ENCODE assay signal across 9 cellular contexts in genomic region chr7:21429021-21429420, GRCh38. TPM values are rescaled to one million over a fixed set of nuclear protein-coding genes. Genes with fewer than 3 reads are reported as not detected.
DNase-seq lines count a peak whose midpoint lies in the region; ATAC-seq and TF ChIP-seq lines count a peak whose summit lies in the region.
"Had no signal": no experiment of that assay in that cellular context is flagged by ENCODE, and none has a peak within 500 bp of the region (broad histone marks: within the 10 kb centered on the region; RNA-seq: fewer than 3 reads in every experiment).

No MANE protein-coding gene starts in this region.

- H2AFZ ChIP-seq in ACC112 (ENCODE audit: low read length, unreplicated experiment) = peak overlapping the region; percentile 65

- H3K4me1 Mint-ChIP-seq in HFFc6 (ENCODE audit: low read depth) = peaks cover 36% of the 10 kb centered on the region

- H3K27me3 ChIP-seq in ACC112 (ENCODE audit: insufficient read depth, low read length) (no peaks in the 10 kb centered on the region), mucosa of rectum (ENCODE audit: control insufficient read depth in 2 of 2, insufficient read depth in 2 of 2, low read length in 2 of 2) (no peaks in the 10 kb centered on the region)

- H3K4me3 Mint-ChIP-seq in HFFc6 = peak overlapping the region; percentile 96

- no peaks in the 10 kb centered on the region for H3K9me3 Mint-ChIP-seq in HFFc6

- H3K36me3 Mint-ChIP-seq in HFFc6 (ENCODE audit: low read depth) = no peaks in the 10 kb centered on the region

- DNase-seq in HFFc6 = no peak
- DNase-seq in astrocyte of the cerebellum (ENCODE audit: low read depth) = no peak
- DNase-seq: activated CD4-positive, alpha-beta T cell treated with anti-CD3 and anti-CD28 coated beads, Interleukin-2, amount 50 U/mL, for 48 hours had no signal

- H3K9ac ChIP-seq in mucosa of rectum (ENCODE audit: low read depth in 1 of 2, low read length in 2 of 2) = peak overlapping the region in 1 of 2 donors; percentile 70

- no peaks in the 10 kb centered on the region; the same call in 1 of the 2 replicates for H3K27me3 Mint-ChIP-seq in HFFc6 (ENCODE audit: insufficient read depth)

- no peaks in the 10 kb centered on the region for H3K9me3 ChIP-seq in mucosa of rectum (ENCODE audit: control insufficient read depth in 2 of 2, low read length in 2 of 2)

- H3K79me2 ChIP-seq in ACC112 (ENCODE audit: control insufficient read depth, insufficient read depth, low read length, unreplicated experiment) = no peaks in the 10 kb centered on the region

- H3K27ac Mint-ChIP-seq in HFFc6 = no peak overlapping the region

- no peak for ATAC-seq in GM18909 (IDR thresholded peaks at IDR 0.05; ENCODE audit: poor library complexity, unreplicated experiment)
- no peak for ATAC-seq in GM21576 (IDR thresholded peaks at IDR 0.05; ENCODE audit: unreplicated experiment)
- ATAC-seq in HG02759 (IDR thresholded peaks at IDR 0.05; ENCODE audit: unreplicated experiment) = no peak
- no peak for ATAC-seq in HG02885 (IDR thresholded peaks at IDR 0.05; ENCODE audit: poor library complexity, unreplicated experiment)

- H3K4me1 ChIP-seq in ACC112 (ENCODE audit: control insufficient read depth, insufficient read depth, low read length, unreplicated experiment) (peaks cover 13% of the 10 kb centered on the region), mucosa of rectum (ENCODE audit: control insufficient read depth in 2 of 2, insufficient read depth in 2 of 2, low read length in 2 of 2) (peaks cover 11 to 15% of the 10 kb centered on the region in 2 donors)

- H3K27ac ChIP-seq in ACC112 (ENCODE audit: low read depth, low read length) = no peak overlapping the region
- no peak overlapping the region for H3K27ac ChIP-seq in mucosa of rectum (ENCODE audit: low read depth in 2 of 2, low read length in 2 of 2)

- TF ChIP-seq CTCF in HFFc6 (IDR thresholded peaks at IDR 0.05) = no peak
- no peak for TF ChIP-seq CTCF in astrocyte of the cerebellum (IDR thresholded peaks at IDR 0.05; ENCODE audit: low read depth, low read length, missing control alignments)

- peak overlapping the region; percentile 95 for H3K4me3 ChIP-seq in ACC112 (ENCODE audit: low read depth, low read length)
- H3K4me3 ChIP-seq in astrocyte of the cerebellum (ENCODE audit: low read depth, low read length) = peak overlapping the region; percentile 93
- H3K4me3 ChIP-seq in mucosa of rectum (ENCODE audit: low read length in 2 of 2) = peak overlapping the region; percentile 75 to 80

- in situ Hi-C loops in astrocyte of the cerebellum (cut with HindIII; ENCODE audit: low sequenced_read_pairs) = no loop called here

- H3K36me3 ChIP-seq in ACC112 (ENCODE audit: insufficient read depth, low read length) (no peaks in the 10 kb centered on the region), mucosa of rectum (ENCODE audit: control insufficient read depth in 2 of 2, insufficient read depth in 2 of 2, low read length in 2 of 2) (no peaks in the 10 kb centered on the region)

RNA-seq across cellular contexts. Expression of gene SP4, which starts 1.1 kb away (rescaled TPM):
- total RNA-seq in HFFc6 (2021; fragmentation: NEBNext Ultra II Directional; extraction: Animal tissue kit (Norgen Biotek cat#: 25700)) = 1 to 10 TPM; 2.3 to 3.6 (median 2.9) TPM
